1 cellular context compared by ENCODE assay signal in the genomic region with DNA sequence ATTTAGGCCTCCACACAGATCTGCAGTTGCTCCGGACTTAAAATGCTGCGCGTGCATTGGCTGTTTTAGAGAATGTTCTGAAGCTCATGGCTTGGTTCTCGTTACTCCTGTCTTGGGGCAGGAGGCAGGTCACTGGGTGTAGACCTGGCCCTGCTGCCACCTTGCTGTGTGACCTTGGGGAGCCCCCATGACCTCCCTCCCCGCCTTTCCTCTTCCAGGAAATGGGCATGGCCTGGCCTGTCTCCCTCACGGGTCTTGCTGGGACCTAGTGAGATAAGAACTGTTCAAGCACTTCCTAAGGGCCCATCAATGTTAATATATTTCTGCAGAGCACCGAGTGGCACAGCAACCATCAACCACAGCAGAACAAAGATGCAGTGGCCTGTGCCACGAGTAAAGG.
TF ChIP-seq lines count a peak whose summit lies in the region.

No MANE protein-coding gene starts in this region.

TF ChIP-seq in K562, 482 proteins besides CTCF, POLR2A, EP300 and RAD21:
- TF ChIP-seq POLR2AphosphoS2 (IDR thresholded peaks at IDR 0.05; ENCODE audit: low read length) (no peak), SIX5 (IDR thresholded peaks at IDR 0.05; ENCODE audit: borderline replicate concordance in 1 of 2, insufficient read depth in 1 of 2, low read depth in 1 of 2, low read length in 2 of 2) (no peak), CHD7 (IDR thresholded peaks at IDR 0.05; ENCODE audit: low read depth, low read length) (no peak), ESRRA (IDR thresholded peaks at IDR 0.05; ENCODE audit: borderline replicate concordance, low read depth) (peak; percentile 88)
